1 cellular context compared by ENCODE assay signal in genomic region chr9:34620061-34620994, GRCh38.
TF ChIP-seq lines count a peak whose summit lies in the region.

Gene DCTN3, minus strand, starts transcription at chr9:34620495. Its CDS starts 31 bp downstream, at chr9:34620464.

TF ChIP-seq in GM12878, 131 proteins besides CTCF, POLR2A, EP300 and RAD21 (continued from another document):
- TF ChIP-seq, protein P1, sequence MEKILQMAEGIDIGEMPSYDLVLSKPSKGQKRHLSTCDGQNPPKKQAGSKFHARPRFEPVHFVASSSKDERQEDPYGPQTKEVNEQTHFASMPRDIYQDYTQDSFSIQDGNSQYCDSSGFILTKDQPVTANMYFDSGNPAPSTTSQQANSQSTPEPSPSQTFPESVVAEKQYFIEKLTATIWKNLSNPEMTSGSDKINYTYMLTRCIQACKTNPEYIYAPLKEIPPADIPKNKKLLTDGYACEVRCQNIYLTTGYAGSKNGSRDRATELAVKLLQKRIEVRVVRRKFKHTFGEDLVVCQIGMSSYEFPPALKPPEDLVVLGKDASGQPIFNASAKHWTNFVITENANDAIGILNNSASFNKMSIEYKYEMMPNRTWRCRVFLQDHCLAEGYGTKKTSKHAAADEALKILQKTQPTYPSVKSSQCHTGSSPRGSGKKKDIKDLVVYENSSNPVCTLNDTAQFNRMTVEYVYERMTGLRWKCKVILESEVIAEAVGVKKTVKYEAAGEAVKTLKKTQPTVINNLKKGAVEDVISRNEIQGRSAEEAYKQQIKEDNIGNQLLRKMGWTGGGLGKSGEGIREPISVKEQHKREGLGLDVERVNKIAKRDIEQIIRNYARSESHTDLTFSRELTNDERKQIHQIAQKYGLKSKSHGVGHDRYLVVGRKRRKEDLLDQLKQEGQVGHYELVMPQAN (conservative IDR thresholded peaks at IDR 0.05) = peak; percentile 50; the same call in 1 of the 2 replicates
- TF ChIP-seq GABPA (IDR thresholded peaks at IDR 0.05; ENCODE audit: low read depth) (peak; percentile 96), BMI1 (IDR thresholded peaks at IDR 0.05; ENCODE audit: borderline replicate concordance) (peak; percentile 93), MYB (IDR thresholded peaks at IDR 0.05; ENCODE audit: borderline replicate concordance, low read depth, low read length) (0 out of 2 replicates have a peak, but pooled peaks have one; percentile 34), GATAD2B (conservative IDR thresholded peaks at IDR 0.05; ENCODE audit: low read depth) (peak; percentile 39; the same call in 1 of the 2 replicates), MEF2A (IDR thresholded peaks at IDR 0.05; ENCODE audit: insufficient read depth, low read depth, low read length) (no peak), RFX5 (IDR thresholded peaks at IDR 0.05; ENCODE audit: low read depth, low read length) (peak; percentile 60; the same call in 1 of the 2 replicates), FOS (IDR thresholded peaks at IDR 0.05; ENCODE audit: borderline replicate concordance, extremely low read depth, insufficient read length) (no peak), LARP7 (IDR thresholded peaks at IDR 0.05) (peak; percentile 41; the same call in 1 of the 2 replicates), ZNF622 (IDR thresholded peaks at IDR 0.05) (no peak), MTA3 (IDR thresholded peaks at IDR 0.05; ENCODE audit: borderline replicate concordance, low read length) (no peak), CREB1 (IDR thresholded peaks at IDR 0.05; ENCODE audit: low read depth) (peak; percentile 93), MEF2B (IDR thresholded peaks at IDR 0.05; ENCODE audit: partially characterized antibody, poor library complexity, severe bottlenecking) (no peak), SIN3A (IDR thresholded peaks at IDR 0.05; ENCODE audit: low read depth, low read length) (peak; percentile 63), SP1 (IDR thresholded peaks at IDR 0.05; ENCODE audit: low read depth, low read length) (peak; percentile 53), NBN (IDR thresholded peaks at IDR 0.05) (0 out of 2 replicates have a peak, but pooled peaks have one; percentile 46), RB1 (IDR thresholded peaks at IDR 0.05; ENCODE audit: borderline replicate concordance) (no peak; the same call in 1 of the 2 replicates), PKNOX1 (IDR thresholded peaks at IDR 0.05) (peak; percentile 97), JUNB (IDR thresholded peaks at IDR 0.05) (no peak), FOXK2 (IDR thresholded peaks at IDR 0.05) (no peak), ZZZ3 (IDR thresholded peaks at IDR 0.05; ENCODE audit: control insufficient read depth, insufficient read length, low read depth) (no peak), IKZF1 (conservative IDR thresholded peaks at IDR 0.05) (0 out of 2 replicates have a peak, but pooled peaks have one; percentile 8), POLR2AphosphoS2 (IDR thresholded peaks at IDR 0.05; ENCODE audit: low read depth, low read length) (0 out of 2 replicates have a peak, but pooled peaks have one; percentile 53), RCOR1 (conservative IDR thresholded peaks at IDR 0.05; ENCODE audit: low read depth, low read length) (no peak), ZNF274 (IDR thresholded peaks at IDR 0.05; ENCODE audit: insufficient read depth, insufficient read length) (no peak), MXI1 (IDR thresholded peaks at IDR 0.05; ENCODE audit: low read depth, low read length) (peak; percentile 42; the same call in 1 of the 2 replicates), NFXL1 (IDR thresholded peaks at IDR 0.05; ENCODE audit: borderline replicate concordance) (no peak), ATF7 (IDR thresholded peaks at IDR 0.05; ENCODE audit: low read depth) (peak; percentile 78), KAT2A (conservative IDR thresholded peaks at IDR 0.05; ENCODE audit: control insufficient read depth, low read depth, low read length) (no peak), HDGF (IDR thresholded peaks at IDR 0.05) (0 out of 2 replicates have a peak, but pooled peaks have one; percentile 41)
- TF ChIP-seq, protein P2, sequence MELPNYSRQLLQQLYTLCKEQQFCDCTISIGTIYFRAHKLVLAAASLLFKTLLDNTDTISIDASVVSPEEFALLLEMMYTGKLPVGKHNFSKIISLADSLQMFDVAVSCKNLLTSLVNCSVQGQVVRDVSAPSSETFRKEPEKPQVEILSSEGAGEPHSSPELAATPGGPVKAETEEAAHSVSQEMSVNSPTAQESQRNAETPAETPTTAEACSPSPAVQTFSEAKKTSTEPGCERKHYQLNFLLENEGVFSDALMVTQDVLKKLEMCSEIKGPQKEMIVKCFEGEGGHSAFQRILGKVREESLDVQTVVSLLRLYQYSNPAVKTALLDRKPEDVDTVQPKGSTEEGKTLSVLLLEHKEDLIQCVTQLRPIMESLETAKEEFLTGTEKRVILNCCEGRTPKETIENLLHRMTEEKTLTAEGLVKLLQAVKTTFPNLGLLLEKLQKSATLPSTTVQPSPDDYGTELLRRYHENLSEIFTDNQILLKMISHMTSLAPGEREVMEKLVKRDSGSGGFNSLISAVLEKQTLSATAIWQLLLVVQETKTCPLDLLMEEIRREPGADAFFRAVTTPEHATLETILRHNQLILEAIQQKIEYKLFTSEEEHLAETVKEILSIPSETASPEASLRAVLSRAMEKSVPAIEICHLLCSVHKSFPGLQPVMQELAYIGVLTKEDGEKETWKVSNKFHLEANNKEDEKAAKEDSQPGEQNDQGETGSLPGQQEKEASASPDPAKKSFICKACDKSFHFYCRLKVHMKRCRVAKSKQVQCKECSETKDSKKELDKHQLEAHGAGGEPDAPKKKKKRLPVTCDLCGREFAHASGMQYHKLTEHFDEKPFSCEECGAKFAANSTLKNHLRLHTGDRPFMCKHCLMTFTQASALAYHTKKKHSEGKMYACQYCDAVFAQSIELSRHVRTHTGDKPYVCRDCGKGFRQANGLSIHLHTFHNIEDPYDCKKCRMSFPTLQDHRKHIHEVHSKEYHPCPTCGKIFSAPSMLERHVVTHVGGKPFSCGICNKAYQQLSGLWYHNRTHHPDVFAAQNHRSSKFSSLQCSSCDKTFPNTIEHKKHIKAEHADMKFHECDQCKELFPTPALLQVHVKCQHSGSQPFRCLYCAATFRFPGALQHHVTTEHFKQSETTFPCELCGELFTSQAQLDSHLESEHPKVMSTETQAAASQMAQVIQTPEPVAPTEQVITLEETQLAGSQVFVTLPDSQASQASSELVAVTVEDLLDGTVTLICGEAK (IDR thresholded peaks at IDR 0.05; ENCODE audit: borderline replicate concordance) = peak; percentile 95
- TF ChIP-seq, protein P3, sequence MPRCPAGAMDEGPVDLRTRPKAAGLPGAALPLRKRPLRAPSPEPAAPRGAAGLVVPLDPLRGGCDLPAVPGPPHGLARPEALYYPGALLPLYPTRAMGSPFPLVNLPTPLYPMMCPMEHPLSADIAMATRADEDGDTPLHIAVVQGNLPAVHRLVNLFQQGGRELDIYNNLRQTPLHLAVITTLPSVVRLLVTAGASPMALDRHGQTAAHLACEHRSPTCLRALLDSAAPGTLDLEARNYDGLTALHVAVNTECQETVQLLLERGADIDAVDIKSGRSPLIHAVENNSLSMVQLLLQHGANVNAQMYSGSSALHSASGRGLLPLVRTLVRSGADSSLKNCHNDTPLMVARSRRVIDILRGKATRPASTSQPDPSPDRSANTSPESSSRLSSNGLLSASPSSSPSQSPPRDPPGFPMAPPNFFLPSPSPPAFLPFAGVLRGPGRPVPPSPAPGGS (IDR thresholded peaks at IDR 0.05; ENCODE audit: borderline replicate concordance, insufficient read depth, low read depth, low read length, poor library complexity, severe bottlenecking) = no peak
- TF ChIP-seq, protein P4, sequence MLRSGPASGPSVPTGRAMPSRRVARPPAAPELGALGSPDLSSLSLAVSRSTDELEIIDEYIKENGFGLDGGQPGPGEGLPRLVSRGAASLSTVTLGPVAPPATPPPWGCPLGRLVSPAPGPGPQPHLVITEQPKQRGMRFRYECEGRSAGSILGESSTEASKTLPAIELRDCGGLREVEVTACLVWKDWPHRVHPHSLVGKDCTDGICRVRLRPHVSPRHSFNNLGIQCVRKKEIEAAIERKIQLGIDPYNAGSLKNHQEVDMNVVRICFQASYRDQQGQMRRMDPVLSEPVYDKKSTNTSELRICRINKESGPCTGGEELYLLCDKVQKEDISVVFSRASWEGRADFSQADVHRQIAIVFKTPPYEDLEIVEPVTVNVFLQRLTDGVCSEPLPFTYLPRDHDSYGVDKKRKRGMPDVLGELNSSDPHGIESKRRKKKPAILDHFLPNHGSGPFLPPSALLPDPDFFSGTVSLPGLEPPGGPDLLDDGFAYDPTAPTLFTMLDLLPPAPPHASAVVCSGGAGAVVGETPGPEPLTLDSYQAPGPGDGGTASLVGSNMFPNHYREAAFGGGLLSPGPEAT (IDR thresholded peaks at IDR 0.05; ENCODE audit: low read depth) = peak; percentile 39; the same call in 1 of the 2 replicates
- TF ChIP-seq, protein P5, sequence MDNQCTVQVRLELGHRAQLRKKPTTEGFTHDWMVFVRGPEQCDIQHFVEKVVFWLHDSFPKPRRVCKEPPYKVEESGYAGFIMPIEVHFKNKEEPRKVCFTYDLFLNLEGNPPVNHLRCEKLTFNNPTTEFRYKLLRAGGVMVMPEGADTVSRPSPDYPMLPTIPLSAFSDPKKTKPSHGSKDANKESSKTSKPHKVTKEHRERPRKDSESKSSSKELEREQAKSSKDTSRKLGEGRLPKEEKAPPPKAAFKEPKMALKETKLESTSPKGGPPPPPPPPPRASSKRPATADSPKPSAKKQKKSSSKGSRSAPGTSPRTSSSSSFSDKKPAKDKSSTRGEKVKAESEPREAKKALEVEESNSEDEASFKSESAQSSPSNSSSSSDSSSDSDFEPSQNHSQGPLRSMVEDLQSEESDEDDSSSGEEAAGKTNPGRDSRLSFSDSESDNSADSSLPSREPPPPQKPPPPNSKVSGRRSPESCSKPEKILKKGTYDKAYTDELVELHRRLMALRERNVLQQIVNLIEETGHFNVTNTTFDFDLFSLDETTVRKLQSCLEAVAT (IDR thresholded peaks at IDR 0.05) = no peak
TF ChIP-seq in GM12878: peak in this region for 28.
